Comparison of ENCODE assay signal across 13 cellular contexts in genomic region chr1:205593967-205594366, GRCh38. TPM values are rescaled to one million over a fixed set of nuclear protein-coding genes. Genes with fewer than 3 reads are reported as not detected.
DNase-seq lines count a peak whose midpoint lies in the region; ATAC-seq and TF ChIP-seq lines count a peak whose summit lies in the region.
"Had no signal": no experiment of that assay in that cellular context is flagged by ENCODE, and none has a peak within 500 bp of the region (broad histone marks: within the 10 kb centered on the region; RNA-seq: fewer than 3 reads in every experiment).

No MANE protein-coding gene starts in this region.

- peak; percentile 54 for DNase-seq in activated CD8-positive, alpha-beta memory T cell treated with anti-CD3 and anti-CD28 coated beads for 24 hours
- DNase-seq in activated CD8-positive, alpha-beta memory T cell treated with anti-CD3 and anti-CD28 coated beads, Interleukin-2, amount 50 U/mL, for 4 hours: no peak
- no peak for DNase-seq in activated naive CD8-positive, alpha-beta T cell treated with anti-CD3 and anti-CD28 coated beads, Interleukin-2, amount 50 U/mL, for 24 hours
- peak; percentile 63 for DNase-seq in osteocyte (ENCODE audit: extremely low spot score, unreplicated experiment)
- DNase-seq in hepatic stellate cell (ENCODE audit: low spot score): no peak
- no peak for DNase-seq in superior temporal gyrus (ENCODE audit: extremely low spot score)
- DNase-seq in kidney tubule cell (ENCODE audit: low spot score): no peak
- DNase-seq: activated CD4-positive, alpha-beta T cell treated with anti-CD3 and anti-CD28 coated beads, Interleukin-2, amount 50 U/mL, for 48 hours; foreskin keratinocyte; KG1; NCI-H1694 treated with DMSO at 0.1 percent for 48 hours; stimulated activated CD4-positive, alpha-beta T cell treated with anti-CD3 and anti-CD28 coated beads, Interleukin-12 subunit alpha, Interleukin-12 subunit beta, amount 100 ng/mL, for 4 hours had no signal

- no peaks in the 10 kb centered on the region for H3K9me3 Mint-ChIP-seq in activated naive CD8-positive, alpha-beta T cell treated with anti-CD3 and anti-CD28 coated beads, Interleukin-2, amount 50 U/mL, for 24 hours
- H3K9me3 Mint-ChIP-seq in osteocyte (ENCODE audit: unreplicated experiment): no peaks in the 10 kb centered on the region

- peaks cover 48% of the 10 kb centered on the region for H3K4me1 Mint-ChIP-seq in activated naive CD8-positive, alpha-beta T cell treated with anti-CD3 and anti-CD28 coated beads, Interleukin-2, amount 50 U/mL, for 24 hours
- H3K4me1 Mint-ChIP-seq in osteocyte (ENCODE audit: unreplicated experiment): peaks cover 14% of the 10 kb centered on the region

- peak overlapping the region; percentile 79 for H3K4me3 Mint-ChIP-seq in activated naive CD8-positive, alpha-beta T cell treated with anti-CD3 and anti-CD28 coated beads, Interleukin-2, amount 50 U/mL, for 24 hours
- H3K4me3 Mint-ChIP-seq in osteocyte (ENCODE audit: unreplicated experiment): no peak overlapping the region

- TF ChIP-seq CTCF in osteocyte (IDR thresholded peaks at IDR 0.05): no peak

- ATAC-seq in HG02759 (IDR thresholded peaks at IDR 0.05; ENCODE audit: unreplicated experiment): peak; percentile 7
- no peak for ATAC-seq in activated naive CD8-positive, alpha-beta T cell treated with anti-CD3 and anti-CD28 coated beads, Interleukin-2, amount 50 U/mL, for 24 hours
- ATAC-seq: foreskin keratinocyte had no signal

- H3K36me3 Mint-ChIP-seq in activated naive CD8-positive, alpha-beta T cell treated with anti-CD3 and anti-CD28 coated beads, Interleukin-2, amount 50 U/mL, for 24 hours (ENCODE audit: low read depth): peaks cover 10% of the 10 kb centered on the region
- peaks cover 5% of the 10 kb centered on the region for H3K36me3 Mint-ChIP-seq in osteocyte (ENCODE audit: unreplicated experiment)

- no peaks in the 10 kb centered on the region for H3K27me3 Mint-ChIP-seq in activated naive CD8-positive, alpha-beta T cell treated with anti-CD3 and anti-CD28 coated beads, Interleukin-2, amount 50 U/mL, for 24 hours
- H3K27me3 Mint-ChIP-seq in osteocyte (ENCODE audit: unreplicated experiment): peaks cover 3% of the 10 kb centered on the region

- H3K27ac Mint-ChIP-seq in activated naive CD8-positive, alpha-beta T cell treated with anti-CD3 and anti-CD28 coated beads, Interleukin-2, amount 50 U/mL, for 24 hours: peak overlapping the region; percentile 69
- H3K27ac Mint-ChIP-seq in osteocyte (ENCODE audit: unreplicated experiment): no peak overlapping the region

RNA-seq across cellular contexts. Expression of gene ELK4, which starts 37.8 kb away (rescaled TPM):
- total RNA-seq in osteocyte: 46.4 and 50.4 TPM in 2 replicates

Comparison
In these comparisons a context has a peak if more than half of its experiments do, and no peak if none do; other contexts are left out.
1. DNase-seq: peak in activated CD8-positive, alpha-beta memory T cell treated with anti-CD3 and anti-CD28 coated beads for 24 hours (single experiment) and osteocyte (single experiment); none in activated CD8-positive, alpha-beta memory T cell treated with anti-CD3 and anti-CD28 coated beads, Interleukin-2, amount 50 U/mL, for 4 hours (single experiment), activated naive CD8-positive, alpha-beta T cell treated with anti-CD3 and anti-CD28 coated beads, Interleukin-2, amount 50 U/mL, for 24 hours (single experiment), hepatic stellate cell (single experiment), superior temporal gyrus (single experiment) and kidney tubule cell (single experiment).